13 cellular contexts compared by ENCODE assay signal in the genomic region with DNA sequence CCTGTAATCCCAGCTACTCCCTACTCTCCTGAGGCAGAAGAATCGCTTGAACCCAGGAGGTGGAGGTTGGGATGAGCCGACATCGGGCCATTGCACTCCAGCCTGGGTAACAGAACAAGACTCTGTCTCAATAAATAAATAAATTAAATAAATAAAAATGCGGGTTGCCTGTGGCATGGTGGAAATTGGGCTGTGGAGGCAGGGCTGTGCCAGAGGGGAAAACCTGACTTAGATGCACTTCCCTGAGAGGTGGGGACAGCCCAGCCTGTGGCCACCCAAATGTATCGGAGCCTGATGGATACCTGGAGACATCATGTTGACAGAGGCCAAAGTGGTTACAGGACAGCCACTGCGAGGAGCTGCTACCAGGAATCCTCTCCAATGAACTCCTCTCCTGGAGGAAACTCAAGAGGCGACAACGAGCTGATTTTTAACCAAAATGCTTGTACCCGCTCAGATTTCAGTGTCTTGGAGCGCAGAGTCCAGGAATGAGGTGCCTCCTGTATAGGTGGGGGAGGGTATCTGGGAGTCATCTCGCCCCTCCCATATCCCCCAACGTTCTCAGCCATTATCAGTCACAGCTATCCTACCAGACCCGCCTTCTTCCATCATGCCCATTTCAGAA. TPM values are rescaled to one million over a fixed set of nuclear protein-coding genes. Genes with fewer than 3 reads are reported as not detected.
A peak's percentile ranks its signal among the peaks of the same experiment; 100 is the strongest.
DNase-seq lines count a peak whose midpoint lies in the region; ATAC-seq, FAIRE-seq and TF ChIP-seq lines count a peak whose summit lies in the region.
"Had no signal": no experiment of that assay in that cellular context is flagged by ENCODE, and none has a peak within 500 bp of the region (broad histone marks: within the 10 kb centered on the region; RNA-seq: fewer than 3 reads in every experiment).

No MANE protein-coding gene starts in this region.

- peaks cover 9% of the 10 kb centered on the region for H3F3A ChIP-seq in Loucy (ENCODE audit: low read depth)

- no peaks in the 10 kb centered on the region; a peak in 1 of 5 replicates for H3K27me3 ChIP-seq in HepG2 (ENCODE audit: control insufficient read depth in 1 of 2, insufficient read depth in 2 of 2, low read length in 2 of 2)
- H3K27me3 ChIP-seq in right lobe of liver, result no peaks in the 10 kb centered on the region
- H3K27me3 ChIP-seq in Loucy (ENCODE audit: insufficient read depth, low read length, poor library complexity, severe bottlenecking), result no peaks in the 10 kb centered on the region
- H3K27me3 ChIP-seq in K562 (ENCODE audit: control insufficient read depth in 2 of 2, insufficient read depth in 2 of 2, low read length in 2 of 2), result no peaks in the 10 kb centered on the region
- H3K27me3 ChIP-seq in osteoblast (ENCODE audit: insufficient read depth, low read length), result no peaks in the 10 kb centered on the region

- H3K4me2 ChIP-seq in HepG2 (ENCODE audit: low read depth, low read length) (peak overlapping the region; percentile 99), Loucy (ENCODE audit: low read depth, low read length, poor library complexity, severe bottlenecking) (peak overlapping the region; percentile 88), K562 (ENCODE audit: insufficient read depth, low read length) (no peak overlapping the region), osteoblast (ENCODE audit: insufficient read depth, low read length) (no peak overlapping the region)

- ATAC-seq in HepG2 (no peak), right lobe of liver (no peak), K562 (peak; percentile 40)

- peaks cover 4 to 25% of the 10 kb centered on the region in 2 experiments; a peak in 3 of 5 replicates for H3K36me3 ChIP-seq in HepG2 (replicated peaks in 1 of 2; ENCODE audit: control insufficient read depth in 1 of 2, insufficient read depth in 2 of 2, low read length in 2 of 2)
- peaks cover 0 to 14% (median 6%) of the 10 kb centered on the region in 4 donors for H3K36me3 ChIP-seq in right lobe of liver
- peaks cover 3% of the 10 kb centered on the region; the same call in 1 of the 2 replicates for H3K36me3 ChIP-seq in Loucy (ENCODE audit: insufficient read depth, low read length)
- peaks cover 83% of the 10 kb centered on the region; the same call in 2 of the 3 replicates for H3K36me3 ChIP-seq in K562 (ENCODE audit: control insufficient read depth, insufficient read depth, low read length)
- H3K36me3 ChIP-seq in osteoblast (ENCODE audit: insufficient read depth, low read length), result peaks cover 39% of the 10 kb centered on the region

- POLR2A ChIA-PET in HepG2 (lab: Yijun Ruan, JAX) (interaction anchor here (0.6 to 3.6 kb wide), 4 partner anchors 33 to 126 kb away, joined by 3 to 96 read pairs (median 52); partner anchors contain the start of genes DDX19A, FCSK and ST3GAL2), K562 (lab: Yijun Ruan, JAX) (interaction anchor here (0.5 to 1.7 kb wide), 7 partner anchors 9 to 387 kb away, joined by 3 to 7 read pairs (median 4); no protein-coding TSS in a partner anchor)

- H3K4me3 ChIP-seq in HepG2 (replicated peaks in 1 of 3; ENCODE audit: insufficient read depth in 1 of 3, low read depth in 2 of 3, low read length in 3 of 3), result no peak overlapping the region; a peak in 1 of 6 replicates
- H3K4me3 ChIP-seq in right lobe of liver, result no peak overlapping the region
- H3K4me3 ChIP-seq in Loucy (ENCODE audit: low read length, poor library complexity, severe bottlenecking), result peak overlapping the region; percentile 99
- H3K4me3 ChIP-seq in K562, result no peak overlapping the region
- H3K4me3 ChIP-seq in osteoblast (ENCODE audit: insufficient read depth, low read length), result no peak overlapping the region

- TF ChIP-seq CTCF in HepG2 (CRISPR knock-in tag; IDR thresholded peaks at IDR 0.05) (no peak), right lobe of liver (IDR thresholded peaks at IDR 0.05) (no peak), Loucy (conservative IDR thresholded peaks at IDR 0.05; ENCODE audit: low read length) (no peak), K562 (IDR thresholded peaks at IDR 0.05 in 2 of 3, conservative IDR thresholded peaks at IDR 0.05 in 1 of 3; ENCODE audit: insufficient read depth in 2 of 3, low read depth in 1 of 3, low read length in 3 of 3) (no peak), osteoblast (IDR thresholded peaks at IDR 0.05; ENCODE audit: extremely low read depth, low read depth, low read length) (no peak)

- peak overlapping the region; percentile 78; the same call in 1 of the 2 replicates for H3K9ac ChIP-seq in HepG2 (ENCODE audit: insufficient read depth, low read depth, low read length)
- H3K9ac ChIP-seq in Loucy (ENCODE audit: low read depth, low read length, poor library complexity, severe bottlenecking), result peak overlapping the region; percentile 95
- H3K9ac ChIP-seq in K562 (ENCODE audit: insufficient read depth in 1 of 2, low read depth in 2 of 2, low read length in 2 of 2), result no peak overlapping the region

- H2AFZ ChIP-seq in HepG2 (ENCODE audit: low read length), result no peak overlapping the region
- no peak overlapping the region for H2AFZ ChIP-seq in Loucy (ENCODE audit: low read length)
- H2AFZ ChIP-seq in K562 (ENCODE audit: low read depth, low read length), result no peak overlapping the region
- no peak overlapping the region for H2AFZ ChIP-seq in osteoblast (ENCODE audit: low read length)

- TF ChIP-seq EP300 in HepG2 (IDR thresholded peaks at IDR 0.05; ENCODE audit: low read depth in 2 of 2, low read length in 2 of 2) (no peak), HepG2 (CRISPR knock-in tag; IDR thresholded peaks at IDR 0.05; ENCODE audit: borderline replicate concordance) (no peak), K562 (IDR thresholded peaks at IDR 0.05; ENCODE audit: low read length) (no peak)

- H3K27ac ChIP-seq in HepG2 (ENCODE audit: extremely low read length, insufficient read depth, low read length), result peak overlapping the region; percentile 23
- H3K27ac ChIP-seq in right lobe of liver, result no peak overlapping the region
- no peak overlapping the region for H3K27ac ChIP-seq in K562 (ENCODE audit: extremely low read depth, low read depth, low read length)
- no peak overlapping the region for H3K27ac ChIP-seq in osteoblast (ENCODE audit: low read depth, low read length)
- H3K27ac ChIP-seq: coronary artery had no signal

- TF ChIP-seq RAD21 in HepG2 (CRISPR knock-in tag; IDR thresholded peaks at IDR 0.05), result no peak
- no peak for TF ChIP-seq RAD21 in K562 (CRISPR knock-in tag; conservative IDR thresholded peaks at IDR 0.05 in 1 of 2, IDR thresholded peaks at IDR 0.05 in 1 of 2)

- FAIRE-seq in HepG2 (lab: Jason Lieb, UNC) (no peak), K562 (lab: Jason Lieb, UNC) (no peak), GM19239 (lab: Jason Lieb, UNC) (no peak)

- TF ChIP-seq POLR2A in HepG2 (IDR thresholded peaks at IDR 0.05; ENCODE audit: insufficient read depth in 1 of 2, low read depth in 2 of 2, low read length in 2 of 2), result peak in 1 of 2 experiments; percentile 52; a peak in 2 of 4 replicates
- no peak for TF ChIP-seq POLR2A in right lobe of liver (IDR thresholded peaks at IDR 0.05)
- TF ChIP-seq POLR2A in K562 (conservative IDR thresholded peaks at IDR 0.05), result peak; percentile 14; the same call in 1 of the 2 replicates

- CTCF ChIA-PET in HepG2 (lab: Yijun Ruan, JAX; ENCODE audit: low intra/inter-chr PET ratio, low total read pairs), result no interaction called here
- CTCF ChIA-PET in K562 (lab: Yijun Ruan, JAX; ENCODE audit: low intra/inter-chr PET ratio), result no interaction called here

- DNase-seq in HepG2 (ENCODE audit: low spot score) (no peak), right lobe of liver (no peak), K562 (ENCODE audit: extremely low read depth in 1 of 4, low spot score in 3 of 4) (no peak), DMS 273 treated with DMSO at 0.1 percent for 48 hours (lab: John Stamatoyannopoulos, UW) (no peak), NCI-H524 treated with DMSO at 0.1 percent for 48 hours (lab: John Stamatoyannopoulos, UW) (no peak), GM19239 (ENCODE audit: insufficient read length, low spot score) (no peak), osteoblast (ENCODE audit: insufficient read length, low spot score, missing footprints) (no peak)
- DNase-seq: activated naive CD4-positive, alpha-beta T cell treated with anti-CD3 and anti-CD28 coated beads, Interleukin-2, amount 50 U/mL, for 16 hours; NCI-H1092 treated with DMSO at 0.1 percent for 48 hours; NCI-H510A; SHP77 had no signal

- in situ Hi-C loops in HepG2 (cut with HindIII; ENCODE audit: extremely low pct_ligation_motif_present, low pct_unique_long_range_greater_than_20kb), result no loop called here
- in situ Hi-C loops in K562 (cut with MboI), result no loop called here

- H3K9me3 ChIP-seq in HepG2 (ENCODE audit: low read length) (no peaks in the 10 kb centered on the region), right lobe of liver (no peaks in the 10 kb centered on the region), Loucy (ENCODE audit: insufficient read depth, low read depth, low read length) (no peaks in the 10 kb centered on the region), K562 (replicated peaks; ENCODE audit: control insufficient read depth, insufficient read depth, low read depth, low read length) (no peaks in the 10 kb centered on the region), osteoblast (ENCODE audit: low read depth, low read length) (no peaks in the 10 kb centered on the region)

- H3K79me2 ChIP-seq in HepG2 (ENCODE audit: insufficient read depth, low read length), result peaks cover 15% of the 10 kb centered on the region
- H3K79me2 ChIP-seq in Loucy (ENCODE audit: insufficient read depth, low read length), result peaks cover 14% of the 10 kb centered on the region; the same call in 1 of the 2 replicates
- H3K79me2 ChIP-seq in K562 (ENCODE audit: control insufficient read depth, insufficient read depth, low read length), result no peaks in the 10 kb centered on the region
- H3K79me2 ChIP-seq in osteoblast (ENCODE audit: insufficient read depth, low read length), result peaks cover 18% of the 10 kb centered on the region

- H3K4me1 ChIP-seq in HepG2 (ENCODE audit: insufficient read depth, low read length) (peaks cover 24% of the 10 kb centered on the region), right lobe of liver (peaks cover 0 to 9% (median 0%) of the 10 kb centered on the region in 4 donors), Loucy (ENCODE audit: insufficient read depth, low read length, poor library complexity, severe bottlenecking) (peaks cover 22% of the 10 kb centered on the region), K562 (replicated peaks in 1 of 2; ENCODE audit: control insufficient read depth in 2 of 2, insufficient read depth in 2 of 2, low read length in 2 of 2) (peaks cover 0 to 18% of the 10 kb centered on the region in 2 experiments; a peak in 2 of 5 replicates), osteoblast (ENCODE audit: insufficient read depth, low read length) (peaks cover 7% of the 10 kb centered on the region)

- no TSS peak for BruUV-seq in HepG2 (replicated peaks; lab: Mats Ljungman, UMichigan)
- no TSS peak for BruUV-seq in K562 (replicated peaks; lab: Mats Ljungman, UMichigan)

- no peaks in the 10 kb centered on the region for H3K9me2 ChIP-seq in Loucy (replicated peaks; ENCODE audit: low read depth, low read length)

- intact Hi-C loops in HepG2 (cut with micrococcal nuclease; ENCODE audit: unreplicated experiment), result no loop called here
- intact Hi-C loops in right lobe of liver (cut with DNase I), result no loop called here
- intact Hi-C loops in K562 (cut with micrococcal nuclease), result loop anchor here (5.0 to 10.0 kb wide), 2 partner anchors 273 to 396 kb away; no protein-coding TSS in a partner anchor

- H3K9me1 ChIP-seq in K562 (ENCODE audit: control insufficient read depth, insufficient read depth, low read length), result peaks cover 2% of the 10 kb centered on the region

- H4K20me1 ChIP-seq in HepG2 (ENCODE audit: insufficient read depth, low read length) (no peaks in the 10 kb centered on the region), Loucy (ENCODE audit: insufficient read depth, low read length, poor library complexity, severe bottlenecking) (peaks cover 9% of the 10 kb centered on the region), K562 (replicated peaks; ENCODE audit: control insufficient read depth, insufficient read depth, low read length) (peaks cover 5% of the 10 kb centered on the region; the same call in 1 of the 2 replicates), osteoblast (ENCODE audit: insufficient read depth, low read length) (no peaks in the 10 kb centered on the region)

- WGBS in HepG2 (ENCODE audit: low lambda C conversion rate), result 93% methylated on average over 12 of the region's 13 CpGs
- 62% methylated on average over 7 of the region's 13 CpGs for WGBS in right lobe of liver (ENCODE audit: insufficient coverage, low coverage, low lambda C conversion rate, missing lambda C conversion rate)
- 77% methylated on average over 13 of the region's 13 CpGs for WGBS in K562 (ENCODE audit: insufficient coverage, low coverage, missing lambda C conversion rate)

RNA-seq across cellular contexts. Expression of gene DDX19A, which starts 32.3 kb away (rescaled TPM):
- 76.9 and 92.4 TPM in 2 replicates for total RNA-seq in HepG2 (2016; rRNA removed; fragmentation: Illumina TruSeq; extraction: Trizol)
- total RNA-seq in HepG2 (2016; cell fraction: cytosol; rRNA removed; fragmentation: Illumina TruSeq; extraction: Trizol; ENCODE audit: low read depth), result 16.1 and 17.3 TPM in 2 replicates
- total RNA-seq in HepG2 (2016; cell fraction: insoluble cytoplasmic fraction; rRNA removed; fragmentation: Illumina TruSeq; extraction: Trizol), result 76.3 and 93.5 TPM in 2 replicates
- total RNA-seq in HepG2 (2016; cell fraction: membrane; rRNA removed; fragmentation: Illumina TruSeq; extraction: Trizol), result 22.7 and 23.6 TPM in 2 replicates
- 54.0 and 63.3 TPM in 2 replicates for total RNA-seq in HepG2 (2016; cell fraction: nucleus; rRNA removed; fragmentation: Illumina TruSeq; extraction: Trizol)
- polyA plus RNA-seq in HepG2 (2011; rRNA removed), result 41.4 and 43.9 TPM in 2 replicates
- 42.7 and 50.0 TPM in 2 replicates for polyA plus RNA-seq in HepG2 (2011; cell fraction: cytosol; rRNA removed)
- polyA plus RNA-seq in HepG2 (2011; cell fraction: nucleus; rRNA removed), result 26.1 and 32.0 TPM in 2 replicates
- polyA plus RNA-seq in HepG2 (2012), result 34.4 and 41.8 TPM in 2 replicates
- polyA plus RNA-seq in HepG2 (2016; cell fraction: cytosol; fragmentation: Illumina TruSeq; extraction: Trizol; ENCODE audit: low read depth), result 4.2 and 4.8 TPM in 2 replicates
- polyA plus RNA-seq in HepG2 (2016; cell fraction: insoluble cytoplasmic fraction; fragmentation: Illumina TruSeq; extraction: Trizol; ENCODE audit: low read depth), result 86.5 and 94.7 TPM in 2 replicates
- polyA plus RNA-seq in HepG2 (2016; cell fraction: membrane; fragmentation: Illumina TruSeq; extraction: Trizol; ENCODE audit: low read depth), result 10.6 and 11.5 TPM in 2 replicates
- polyA plus RNA-seq in HepG2 (2016; cell fraction: nucleus; fragmentation: Illumina TruSeq; extraction: Trizol; ENCODE audit: insufficient read depth, low read depth), result 62.8 and 66.6 TPM in 2 replicates
- polyA minus RNA-seq in HepG2 (2011; rRNA and poly(A)+ RNA removed; ENCODE audit: low replicate concordance), result 57.7 and 87.7 TPM in 2 replicates
- 42.7 and 56.5 TPM in 2 replicates for polyA minus RNA-seq in HepG2 (2011; cell fraction: cytosol; rRNA and poly(A)+ RNA removed)
- polyA minus RNA-seq in HepG2 (2011; cell fraction: nucleus; rRNA and poly(A)+ RNA removed), result 57.8 and 68.4 TPM in 2 replicates
- total RNA-seq in right lobe of liver, result 10 to 100 TPM; 14.0 to 30.0 (median 18.1) TPM
- 122 and 174 TPM in 2 replicates for total RNA-seq in K562 (2011; cell fraction: chromatin; rRNA removed; ENCODE audit: low replicate concordance)
- 95.5 and 98.1 TPM in 2 replicates for total RNA-seq in K562 (2011; cell fraction: nucleolus; rRNA removed)
- total RNA-seq in K562 (2011; cell fraction: nucleoplasm; rRNA removed), result 92.9 and 93.8 TPM in 2 replicates
- 65.6 and 77.8 TPM in 2 replicates for total RNA-seq in K562 (2014; rRNA removed)
- 59.9 and 60.2 TPM in 2 replicates for total RNA-seq in K562 (2014; rRNA removed; fragmentation: Illumina TruSeq; extraction: Trizol)
- total RNA-seq in K562 (2015; rRNA removed; fragmentation: Illumina TruSeq; extraction: Trizol), result 65.4 and 68.5 TPM in 2 replicates
- 50.1 and 55.2 TPM in 2 replicates for total RNA-seq in K562 (2021)
- 49.3 and 71.7 TPM in 2 replicates for polyA plus RNA-seq in K562 (2011; rRNA removed)
- polyA plus RNA-seq in K562 (2011; cell fraction: cytosol; rRNA removed), result 39.4 and 43.8 TPM in 2 replicates
- 25.8 and 28.7 TPM in 2 replicates for polyA plus RNA-seq in K562 (2011; cell fraction: nucleus; rRNA removed)
- polyA plus RNA-seq in K562 (2012), result 31.1 and 46.3 TPM in 2 replicates
- 82.2 and 95.9 TPM in 2 replicates for polyA plus RNA-seq in K562 (2014; fragmentation: Illumina TruSeq; extraction: Trizol)
- polyA plus RNA-seq in K562 (2014; fragmentation: Nextera tagmentation; extraction: Ambion mirVana), result 10 to 100 TPM; 27.3 to 57.9 TPM
- polyA plus RNA-seq in K562 (2014; rRNA removed), result 66.4 and 74.9 TPM in 2 replicates
- polyA minus RNA-seq in K562 (2011; rRNA and poly(A)+ RNA removed), result 57.5 and 74.1 TPM in 2 replicates
- 45.6 and 49.6 TPM in 2 replicates for polyA minus RNA-seq in K562 (2011; cell fraction: cytosol; rRNA and poly(A)+ RNA removed)
- polyA minus RNA-seq in K562 (2011; cell fraction: nucleus; rRNA and poly(A)+ RNA removed), result 29.6 and 42.8 TPM in 2 replicates
- total RNA-seq in osteoblast, result 35.4 and 43.1 TPM in 2 replicates

RNA-seq across cellular contexts. Expression of gene ST3GAL2, which starts 59.9 kb away (rescaled TPM):
- total RNA-seq in HepG2 (2016; rRNA removed; fragmentation: Illumina TruSeq; extraction: Trizol) (17.8 and 24.9 TPM in 2 replicates), right lobe of liver (10 to 100 TPM; 10.4 to 16.7 (median 14.5) TPM), K562 (2014; rRNA removed) (75.5 and 95.5 TPM in 2 replicates), K562 (2014; rRNA removed; fragmentation: Illumina TruSeq; extraction: Trizol) (23.7 and 31.8 TPM in 2 replicates), K562 (2015; rRNA removed; fragmentation: Illumina TruSeq; extraction: Trizol) (48.9 and 53.8 TPM in 2 replicates), K562 (2021) (98.9 and 108 TPM in 2 replicates), osteoblast (22.4 and 22.7 TPM in 2 replicates)
- total RNA-seq in HepG2 (2016; cell fraction: cytosol; rRNA removed; fragmentation: Illumina TruSeq; extraction: Trizol; ENCODE audit: low read depth), result 3.6 TPM in 2 replicates
- 15.8 and 25.9 TPM in 2 replicates for total RNA-seq in HepG2 (2016; cell fraction: insoluble cytoplasmic fraction; rRNA removed; fragmentation: Illumina TruSeq; extraction: Trizol)
- total RNA-seq in HepG2 (2016; cell fraction: membrane; rRNA removed; fragmentation: Illumina TruSeq; extraction: Trizol), result 14.6 and 18.9 TPM in 2 replicates
- 15.0 and 18.9 TPM in 2 replicates for total RNA-seq in HepG2 (2016; cell fraction: nucleus; rRNA removed; fragmentation: Illumina TruSeq; extraction: Trizol)
- polyA plus RNA-seq in HepG2 (2011; rRNA removed) (16.3 and 17.0 TPM in 2 replicates), K562 (2011; rRNA removed) (34.3 and 40.9 TPM in 2 replicates), K562 (2014; fragmentation: Illumina TruSeq; extraction: Trizol) (25.1 and 50.7 TPM in 2 replicates), K562 (2014; fragmentation: Nextera tagmentation; extraction: Ambion mirVana) (1 to 10 TPM; 1.5 to 2.4 TPM), K562 (2014; rRNA removed) (50.5 and 57.8 TPM in 2 replicates)
- polyA plus RNA-seq in HepG2 (2011; cell fraction: cytosol; rRNA removed), result 10.9 and 15.5 TPM in 2 replicates
- polyA plus RNA-seq in HepG2 (2011; cell fraction: nucleus; rRNA removed), result 14.6 and 16.7 TPM in 2 replicates
- 13.3 and 16.9 TPM in 2 replicates for polyA plus RNA-seq in HepG2 (2012)
- 2.3 and 2.9 TPM in 2 replicates for polyA plus RNA-seq in HepG2 (2016; cell fraction: cytosol; fragmentation: Illumina TruSeq; extraction: Trizol; ENCODE audit: low read depth)
- 20.4 and 21.6 TPM in 2 replicates for polyA plus RNA-seq in HepG2 (2016; cell fraction: insoluble cytoplasmic fraction; fragmentation: Illumina TruSeq; extraction: Trizol; ENCODE audit: low read depth)
- 11.6 and 11.9 TPM in 2 replicates for polyA plus RNA-seq in HepG2 (2016; cell fraction: membrane; fragmentation: Illumina TruSeq; extraction: Trizol; ENCODE audit: low read depth)
- polyA plus RNA-seq in HepG2 (2016; cell fraction: nucleus; fragmentation: Illumina TruSeq; extraction: Trizol; ENCODE audit: insufficient read depth, low read depth), result 22.8 and 26.4 TPM in 2 replicates
- polyA minus RNA-seq in HepG2 (2011; rRNA and poly(A)+ RNA removed; ENCODE audit: low replicate concordance), result 49.4 and 94.6 TPM in 2 replicates
- 25.8 and 27.6 TPM in 2 replicates for polyA minus RNA-seq in HepG2 (2011; cell fraction: cytosol; rRNA and poly(A)+ RNA removed)
- polyA minus RNA-seq in HepG2 (2011; cell fraction: nucleus; rRNA and poly(A)+ RNA removed), result 22.4 and 31.0 TPM in 2 replicates
- total RNA-seq in K562 (2011; cell fraction: chromatin; rRNA removed; ENCODE audit: low replicate concordance), result 87.4 and 216 TPM in 2 replicates
- total RNA-seq in K562 (2011; cell fraction: nucleolus; rRNA removed), result 182 and 184 TPM in 2 replicates
- total RNA-seq in K562 (2011; cell fraction: nucleoplasm; rRNA removed), result 128 and 145 TPM in 2 replicates
- polyA plus RNA-seq in K562 (2011; cell fraction: cytosol; rRNA removed), result 50.0 and 87.1 TPM in 2 replicates
- polyA plus RNA-seq in K562 (2011; cell fraction: nucleus; rRNA removed), result 25.8 and 38.5 TPM in 2 replicates
- polyA plus RNA-seq in K562 (2012), result 67.8 and 92.0 TPM in 2 replicates
- 57.6 and 96.4 TPM in 2 replicates for polyA minus RNA-seq in K562 (2011; rRNA and poly(A)+ RNA removed)
- 126 and 151 TPM in 2 replicates for polyA minus RNA-seq in K562 (2011; cell fraction: cytosol; rRNA and poly(A)+ RNA removed)
- polyA minus RNA-seq in K562 (2011; cell fraction: nucleus; rRNA and poly(A)+ RNA removed), result 24.9 and 34.4 TPM in 2 replicates

Comparison
In these comparisons a context has a peak if more than half of its experiments do, and no peak if none do; other contexts are left out.
1. H3K4me2 ChIP-seq: peak in HepG2 (single experiment) and Loucy (single experiment); none in K562 (single experiment) and osteoblast (single experiment).
2. H3K9ac ChIP-seq: peak in HepG2 (single experiment) and Loucy (single experiment); none in K562 (0 of 2).
3. Of the 241 proteins assayed by ChIP-seq in both HepG2 and K562: peak only in HepG2: POLR2AphosphoS5 and POLR2G; only in K562: ERF, MTA3 and POLR2AphosphoS2; in both: RBM22; in neither: 231; mixed calls (peak in some experiments, not most) for 4.